ENCODE assay signal across 7 cellular contexts in genomic region chr6:9566096-9566495, GRCh38.
"Had no signal": no experiment of that assay in that cellular context is flagged by ENCODE, and none has a peak within 500 bp of the region (broad histone marks: within the 10 kb centered on the region; RNA-seq: fewer than 3 reads in every experiment).

No MANE protein-coding gene starts in this region.

- H3K9me3 ChIP-seq: HAP-1 had no signal

- H3K36me3 ChIP-seq: HAP-1 had no signal

- H2AFZ ChIP-seq: GM23338 had no signal

- DNase-seq: H7, HFFc6, KBM-7 had no signal

- H3K4me2 ChIP-seq: GM23338 had no signal

- H3K4me1 ChIP-seq: HAP-1 had no signal

- H3K27ac ChIP-seq: HL-60 had no signal

- H3K4me3 ChIP-seq: GM23338, HAP-1 had no signal

- FAIRE-seq: HepG2 had no signal
